ENCODE assay signal across 2 cellular contexts in genomic region chr7:1241510-1242128, GRCh38.
TF ChIP-seq lines count a peak whose summit lies in the region.

No MANE protein-coding gene starts in this region.

TF ChIP-seq in GM23338, 12 proteins besides CTCF, POLR2A, EP300 and RAD21:
- TF ChIP-seq CREB1 (CRISPR knock-in tag; IDR thresholded peaks at IDR 0.05; ENCODE audit: low read depth) (no peak), STAT1 (IDR thresholded peaks at IDR 0.05; ENCODE audit: unreplicated experiment) (no peak), EZH2 (IDR thresholded peaks at IDR 0.05; ENCODE audit: low read depth, unreplicated experiment) (peak; percentile 100), ZNF462 (CRISPR knock-in tag; IDR thresholded peaks at IDR 0.05) (no peak), EZH2phosphoT487 (IDR thresholded peaks at IDR 0.05; ENCODE audit: unreplicated experiment) (peak; percentile 82)

TF ChIP-seq in neural cell, 6 proteins besides CTCF, POLR2A, EP300 and RAD21:
- TF ChIP-seq SMC3 (conservative IDR thresholded peaks at IDR 0.05; ENCODE audit: poor library complexity) (no peak), EZH2 (IDR thresholded peaks at IDR 0.05; ENCODE audit: borderline replicate concordance, insufficient read depth, low read length, poor library complexity, severe bottlenecking) (peak; percentile 97)
